Comparison of ENCODE assay signal across 15 cellular contexts in the genomic region with DNA sequence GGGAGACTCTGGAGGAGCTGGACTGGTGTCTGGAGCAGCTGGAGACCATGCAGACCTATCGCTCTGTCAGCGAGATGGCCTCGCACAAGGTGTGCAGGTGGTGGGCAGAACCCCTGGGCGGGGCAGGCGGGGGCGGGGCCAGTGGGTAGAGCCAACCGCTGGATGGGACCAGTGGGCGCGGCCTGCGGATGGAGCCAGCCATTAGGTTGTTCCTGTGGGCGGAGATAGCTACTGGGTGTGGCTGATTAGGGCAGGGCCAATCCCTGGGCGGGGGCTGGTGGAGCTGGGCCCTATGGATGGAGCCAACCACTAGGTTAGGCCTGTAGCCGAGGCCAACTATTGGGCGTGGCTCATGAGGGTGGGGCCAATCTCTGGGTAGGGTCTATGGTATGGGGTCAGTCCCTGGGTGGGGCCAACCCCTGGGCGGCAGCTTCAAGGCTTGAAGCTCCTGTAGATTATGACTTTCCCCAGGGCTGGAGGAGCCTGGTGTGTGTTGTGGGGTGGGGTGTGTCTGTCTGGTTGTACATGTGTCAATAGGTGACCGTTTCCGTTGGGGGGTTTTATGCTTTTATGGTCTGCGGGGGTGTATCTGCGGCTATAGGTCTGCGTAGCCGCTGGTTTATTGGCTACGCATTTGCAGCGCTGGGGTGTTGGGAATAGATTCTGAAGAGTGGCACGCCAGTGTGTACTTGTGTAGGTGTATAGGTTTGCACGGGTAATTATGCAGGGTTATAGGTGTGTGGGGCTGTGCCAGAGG. TPM values are rescaled to one million over a fixed set of nuclear protein-coding genes. Genes with fewer than 3 reads are reported as not detected.
DNase-seq lines count a peak whose midpoint lies in the region; ATAC-seq and TF ChIP-seq lines count a peak whose summit lies in the region.
"Had no signal": no experiment of that assay in that cellular context is flagged by ENCODE, and none has a peak within 500 bp of the region (broad histone marks: within the 10 kb centered on the region; RNA-seq: fewer than 3 reads in every experiment).

No MANE protein-coding gene starts in this region.

- peaks cover 0 to 44% (median 19%) of the 10 kb centered on the region in 11 experiments; a peak in 16 of 22 replicates for H3K36me3 ChIP-seq in BLaER1 treated with 17β-estradiol and CSF1 and Interleukin-3, amounts not matched to agents 10 nM and 100 nM
- no peaks in the 10 kb centered on the region for H3K36me3 ChIP-seq in PC-3 (ENCODE audit: low read depth, low read length)
- H3K36me3 ChIP-seq: cardiac muscle cell, uterus had no signal

- no peaks in the 10 kb centered on the region for H3K9me3 ChIP-seq in BLaER1 treated with 17β-estradiol and CSF1 and Interleukin-3, amounts not matched to agents 10 nM and 100 nM (replicated peaks in 1 of 11)
- no peaks in the 10 kb centered on the region for H3K9me3 ChIP-seq in PC-3 (ENCODE audit: low read length)
- H3K9me3 ChIP-seq: left ventricle myocardium inferior, uterus had no signal

- no TSS peak for BruUV-seq in PC-3 (replicated peaks; lab: Mats Ljungman, UMichigan)

- no peaks in the 10 kb centered on the region for H3K9me2 ChIP-seq in PC-3 (replicated peaks; ENCODE audit: low read length)

- DNase-seq in ELF-1 (ENCODE audit: low read depth, low spot score) (peak; percentile 81), PC-3 (peak; percentile 44), anterior cingulate cortex (lab: John Stamatoyannopoulos, UW) (no peak), ACHN (no peak)
- DNase-seq: EL, left ventricle myocardium inferior, NCI-H1436 treated with DMSO at 0.1 percent for 48 hours, T-cell, uterus had no signal

- TF ChIP-seq CTCF in PC-3 (conservative IDR thresholded peaks at IDR 0.05; ENCODE audit: low read depth, low read length): no peak

- H3K4me1 ChIP-seq in BLaER1 treated with 17β-estradiol and CSF1 and Interleukin-3, amounts not matched to agents 10 nM and 100 nM: peaks cover 8 to 45% (median 33%) of the 10 kb centered on the region in 10 experiments; a peak in 18 of 20 replicates
- no peaks in the 10 kb centered on the region for H3K4me1 ChIP-seq in PC-3 (ENCODE audit: insufficient read depth, low read length)
- H3K4me1 ChIP-seq: left ventricle myocardium inferior, parathyroid adenoma, uterus had no signal

- no peak overlapping the region for H3K4me3 ChIP-seq in BLaER1 treated with 17β-estradiol and CSF1 and Interleukin-3, amounts not matched to agents 10 nM and 100 nM
- H3K4me3 ChIP-seq in PC-3 (ENCODE audit: low read length): no peak overlapping the region
- H3K4me3 ChIP-seq: cardiac muscle cell, left ventricle myocardium inferior, uterus had no signal

- no peaks in the 10 kb centered on the region for H3K27me3 ChIP-seq in BLaER1 treated with 17β-estradiol and CSF1 and Interleukin-3, amounts not matched to agents 10 nM and 100 nM
- no peaks in the 10 kb centered on the region for H3K27me3 ChIP-seq in PC-3 (ENCODE audit: low read length)
- H3K27me3 ChIP-seq: cardiac muscle cell, uterus had no signal

- H2AFZ ChIP-seq in PC-3 (ENCODE audit: low read length): no peak overlapping the region
- H2AFZ ChIP-seq: parathyroid adenoma had no signal

- peaks cover 0 to 41% (median 15%) of the 10 kb centered on the region in 11 experiments; a peak in 11 of 22 replicates for H4K20me1 ChIP-seq in BLaER1 treated with 17β-estradiol and CSF1 and Interleukin-3, amounts not matched to agents 10 nM and 100 nM
- no peaks in the 10 kb centered on the region for H4K20me1 ChIP-seq in PC-3 (ENCODE audit: low read length)

- peak overlapping the region in 8 of 11 experiments; percentile 1 to 30 (median 18); a peak in 8 of 22 replicates for H3K4me2 ChIP-seq in BLaER1 treated with 17β-estradiol and CSF1 and Interleukin-3, amounts not matched to agents 10 nM and 100 nM
- no peak overlapping the region for H3K4me2 ChIP-seq in PC-3 (ENCODE audit: low read length)

- H3K9ac ChIP-seq in BLaER1 treated with 17β-estradiol and CSF1 and Interleukin-3, amounts not matched to agents 10 nM and 100 nM: no peak overlapping the region
- H3K9ac ChIP-seq in PC-3 (ENCODE audit: low read length): no peak overlapping the region
- H3K9ac ChIP-seq: parathyroid adenoma had no signal

- intact Hi-C loops in PC-3 (cut with micrococcal nuclease): no loop called here

- no peaks in the 10 kb centered on the region for H3K79me2 ChIP-seq in PC-3 (ENCODE audit: low read length)

- POLR2A ChIA-PET in PC-3 (lab: Charles Lee; ENCODE audit: unreplicated experiment): no interaction called here

- CTCF ChIA-PET in PC-3 (lab: Charles Lee): no interaction called here

- in situ Hi-C loops in ACHN (cut with HindIII; ENCODE audit: low pct_ligation_motif_present, low pct_unique_long_range_greater_than_20kb, low sequenced_read_pairs): no loop called here

- no peaks in the 10 kb centered on the region for H3F3A ChIP-seq in PC-3 (ENCODE audit: low read length, unreplicated experiment)

- no peak overlapping the region for H3K27ac ChIP-seq in BLaER1 treated with 17β-estradiol and CSF1 and Interleukin-3, amounts not matched to agents 10 nM and 100 nM
- no peak overlapping the region for H3K27ac ChIP-seq in PC-3 (ENCODE audit: low read length)
- H3K27ac ChIP-seq: cardiac muscle cell, left ventricle myocardium inferior, parathyroid adenoma, uterus had no signal

- ATAC-seq in PC-3: peak; percentile 38
- ATAC-seq in esophagus mucosa: peak; percentile 28
- ATAC-seq in GM21717 (IDR thresholded peaks at IDR 0.05; ENCODE audit: unreplicated experiment): no peak
- ATAC-seq in GM21786 (IDR thresholded peaks at IDR 0.05; ENCODE audit: unreplicated experiment): no peak

RNA-seq across cellular contexts. Expression of a gene that starts 30.7 kb away (rescaled TPM):
- total RNA-seq in PC-3 (2014; rRNA removed) (2.8 and 3.1 TPM in 2 replicates), esophagus mucosa (0.92 TPM)

RNA-seq across cellular contexts. Expression of a gene that starts 47.7 kb away (rescaled TPM):
- total RNA-seq in PC-3 (2014; rRNA removed): 560 and 709 TPM in 2 replicates
- 86.5 TPM for total RNA-seq in esophagus mucosa

RNA-seq across cellular contexts. Expression of a gene that starts 52.1 kb away (rescaled TPM):
- total RNA-seq in PC-3 (2014; rRNA removed) (151 and 184 TPM in 2 replicates), esophagus mucosa (60.6 TPM)

Comparison
In these comparisons a context has a peak if more than half of its experiments do, and no peak if none do; other contexts are left out.
1. DNase-seq: peak in ELF-1 (single experiment) and PC-3 (single experiment); none in anterior cingulate cortex (0 of 58) and ACHN (single experiment).
2. ATAC-seq: peak in PC-3 (single experiment) and esophagus mucosa (single experiment); none in GM21717 (single experiment) and GM21786 (single experiment).